8 cellular contexts compared by ENCODE assay signal in the genomic region with DNA sequence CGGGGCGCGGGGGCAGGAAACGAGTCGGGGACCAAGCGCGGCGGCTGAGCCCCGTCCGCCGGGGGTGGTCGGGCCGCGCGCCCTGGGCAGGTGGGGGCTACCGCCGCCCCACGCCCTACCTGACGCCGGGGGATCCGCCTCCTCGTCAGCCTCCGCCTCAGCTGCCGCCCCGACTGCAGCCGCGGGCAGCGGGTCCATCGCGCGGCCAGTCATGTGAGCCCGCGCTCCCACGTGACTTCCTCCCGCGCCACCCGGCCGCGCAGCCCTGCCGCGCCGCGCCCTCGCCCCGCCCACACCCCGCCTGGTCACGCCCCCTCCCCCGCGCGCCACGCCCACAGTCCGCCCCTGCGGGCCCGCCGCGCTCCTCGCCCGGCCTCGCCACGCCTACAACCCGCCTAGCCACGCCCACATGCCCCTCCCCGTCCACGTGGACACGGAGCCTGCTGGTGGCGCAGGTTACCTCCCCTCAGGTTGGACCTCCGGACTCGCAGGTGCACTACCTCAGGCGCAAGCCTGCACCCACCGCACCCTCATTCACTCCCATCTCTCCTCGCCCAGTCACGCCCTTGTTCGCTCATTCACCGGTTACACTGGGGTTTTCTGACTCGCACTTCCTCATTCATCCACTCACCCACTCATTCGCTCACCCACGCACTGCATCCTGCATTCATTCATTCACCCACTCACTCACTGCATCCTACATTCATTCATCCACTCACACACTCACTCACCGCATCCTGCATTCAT. TPM values are rescaled to one million over a fixed set of nuclear protein-coding genes. Genes with fewer than 3 reads are reported as not detected.
DNase-seq lines count a peak whose midpoint lies in the region; ATAC-seq and TF ChIP-seq lines count a peak whose summit lies in the region.

A gene with protein sequence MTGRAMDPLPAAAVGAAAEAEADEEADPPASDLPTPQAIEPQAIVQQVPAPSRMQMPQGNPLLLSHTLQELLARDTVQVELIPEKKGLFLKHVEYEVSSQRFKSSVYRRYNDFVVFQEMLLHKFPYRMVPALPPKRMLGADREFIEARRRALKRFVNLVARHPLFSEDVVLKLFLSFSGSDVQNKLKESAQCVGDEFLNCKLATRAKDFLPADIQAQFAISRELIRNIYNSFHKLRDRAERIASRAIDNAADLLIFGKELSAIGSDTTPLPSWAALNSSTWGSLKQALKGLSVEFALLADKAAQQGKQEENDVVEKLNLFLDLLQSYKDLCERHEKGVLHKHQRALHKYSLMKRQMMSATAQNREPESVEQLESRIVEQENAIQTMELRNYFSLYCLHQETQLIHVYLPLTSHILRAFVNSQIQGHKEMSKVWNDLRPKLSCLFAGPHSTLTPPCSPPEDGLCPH (minus strand): TSS at position 233 of the 747 bp plus-strand sequence. CDS start 20 bp downstream, at position 213.

- H3K27me3 ChIP-seq in kidney epithelial cell (ENCODE audit: control insufficient read depth, insufficient read depth, low read length): no peaks in the 10 kb centered on the region

- peak; percentile 77 for DNase-seq in AG10803 (ENCODE audit: low read depth)
- DNase-seq in NCI-H345 treated with DMSO at 0.1 percent for 48 hours (lab: John Stamatoyannopoulos, UW; ENCODE audit: unreplicated experiment): peak; percentile 91
- DNase-seq in activated CD4-positive, alpha-beta T cell treated with anti-CD3 and anti-CD28 coated beads for 1 hour: peak; percentile 95
- DNase-seq in cerebellum (ENCODE audit: low spot score): peak; percentile 99
- peak; percentile 45 for DNase-seq in kidney epithelial cell (ENCODE audit: low read depth)
- peak; percentile 95 for DNase-seq in stimulated activated CD4-positive, alpha-beta T cell treated with anti-CD3 and anti-CD28 coated beads, Interleukin-15, amount 100 ng/mL, for 24 hours

- no peaks in the 10 kb centered on the region for H3K36me3 ChIP-seq in kidney epithelial cell (ENCODE audit: control insufficient read depth, insufficient read depth, low read length)

- no peak for TF ChIP-seq CTCF in AG10803 (conservative IDR thresholded peaks at IDR 0.05; ENCODE audit: low read length)
- TF ChIP-seq CTCF in kidney epithelial cell (IDR thresholded peaks at IDR 0.05; ENCODE audit: insufficient read depth, low read length, poor library complexity, severe bottlenecking): no peak

- ATAC-seq in GM19043 (IDR thresholded peaks at IDR 0.05; ENCODE audit: low read depth, unreplicated experiment) (peak; percentile 58), HG03342 (IDR thresholded peaks at IDR 0.05; ENCODE audit: unreplicated experiment) (peak; percentile 69)

- H3K4me3 ChIP-seq in AG10803 (ENCODE audit: low read length): peak within 1 kb of the TSS; percentile 83
- H3K4me3 ChIP-seq in kidney epithelial cell (ENCODE audit: low read depth, low read length): peak within 1 kb of the TSS; percentile 91

RNA-seq across cellular contexts. Expression of the gene that starts here (rescaled TPM):
- total RNA-seq in cerebellum: 9.9 TPM
- total RNA-seq in kidney epithelial cell: 43.8 and 47.7 TPM in 2 replicates

Comparison
In these comparisons a context has a peak if more than half of its experiments do, and no peak if none do; other contexts are left out.
1. Peak in every context shown above with its lines: DNase-seq, ATAC-seq and H3K4me3 ChIP-seq.
2. DNase-seq: peak in every context shown above with its lines; median percentile 99 in cerebellum; 95 in activated CD4-positive, alpha-beta T cell treated with anti-CD3 and anti-CD28 coated beads for 1 hour; 95 in stimulated activated CD4-positive, alpha-beta T cell treated with anti-CD3 and anti-CD28 coated beads, Interleukin-15, amount 100 ng/mL, for 24 hours; 91 in NCI-H345 treated with DMSO at 0.1 percent for 48 hours; 77 in AG10803; 45 in kidney epithelial cell.